ENCODE assay signal across 12 cellular contexts in the genomic region with DNA sequence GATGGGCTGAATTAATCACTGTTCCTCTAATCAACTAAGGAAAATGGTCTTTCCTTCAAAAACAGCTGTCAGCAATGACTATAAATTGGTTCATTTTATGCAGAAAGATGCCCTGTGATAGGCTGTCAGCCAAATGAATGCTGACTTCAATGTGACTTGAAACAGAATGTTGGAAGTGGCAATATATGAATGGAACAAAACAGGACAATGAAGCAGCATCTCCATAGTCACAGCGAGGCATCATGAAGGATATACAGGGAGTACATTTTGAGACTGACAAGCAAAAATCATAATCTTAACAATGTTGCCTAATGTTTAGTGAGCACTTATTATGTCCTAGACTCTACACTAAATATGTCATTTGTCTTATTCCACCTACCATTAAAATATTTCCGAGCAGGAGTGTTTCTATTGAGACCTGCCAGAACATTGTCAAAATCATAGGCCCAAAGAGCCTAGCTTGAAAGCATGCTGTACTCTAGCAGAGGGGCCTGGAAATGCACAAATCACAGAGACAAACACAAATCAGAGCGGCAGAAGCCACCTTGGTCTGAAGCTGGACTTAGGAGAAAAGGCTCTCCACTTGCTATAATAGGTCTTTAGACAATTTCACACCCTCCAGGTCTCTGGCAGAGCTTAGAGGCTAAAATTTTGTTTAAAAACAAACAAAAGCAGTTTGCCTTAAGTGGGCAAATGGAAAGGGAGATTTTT.
A peak's percentile ranks its signal among the peaks of the same experiment; 100 is the strongest.
DNase-seq lines count a peak whose midpoint lies in the region; ATAC-seq, FAIRE-seq and TF ChIP-seq lines count a peak whose summit lies in the region.
"Had no signal": no experiment of that assay in that cellular context is flagged by ENCODE, and none has a peak within 500 bp of the region (broad histone marks: within the 10 kb centered on the region; RNA-seq: fewer than 3 reads in every experiment).

No MANE protein-coding gene starts in this region.

- FAIRE-seq in bronchial epithelial cell (lab: Jason Lieb, UNC) = no peak
- FAIRE-seq: colon had no signal

- intact Hi-C loops in left lung (cut with DNase I) = no loop called here
- intact Hi-C loops in left colon (cut with DNase I, micrococcal nuclease) = no loop called here

- H3K4me3 ChIP-seq in HEK293 (ENCODE audit: low read depth, low read length) (no peak overlapping the region), bronchial epithelial cell (ENCODE audit: low read depth, low read length) (no peak overlapping the region), left lung (no peak overlapping the region)
- H3K4me3 ChIP-seq: neural progenitor cell had no signal

- ATAC-seq in left lung (peak; percentile 9), left colon (no peak)
- ATAC-seq: activated T-cell treated with anti-CD3 and anti-CD28 coated beads, Interleukin-2, amount 50 U/mL, for 72 hours had no signal

- POLR2A ChIA-PET in HEK293 (lab: Yijun Ruan, JAX) = interaction anchor here (0.6 to 1.8 kb wide), 4 partner anchors 29 to 223 kb away, joined by 3 to 9 read pairs (median 6); a partner anchor contains a TSS

- H3K27me3 ChIP-seq in bronchial epithelial cell (ENCODE audit: control insufficient read depth, insufficient read depth, low read length) (peaks cover 9% of the 10 kb centered on the region), left lung (no peaks in the 10 kb centered on the region)
- H3K27me3 ChIP-seq: neural progenitor cell had no signal

- H3K36me3 ChIP-seq in HEK293 (ENCODE audit: control insufficient read depth in 2 of 2, insufficient read depth in 1 of 2, low read length in 2 of 2) (no peaks in the 10 kb centered on the region), bronchial epithelial cell (ENCODE audit: control insufficient read depth, insufficient read depth, low read length) (no peaks in the 10 kb centered on the region), left lung (no peaks in the 10 kb centered on the region)
- H3K36me3 ChIP-seq: neural progenitor cell had no signal

- no peaks in the 10 kb centered on the region for H3K9me3 ChIP-seq in HEK293 (ENCODE audit: control insufficient read depth, insufficient read depth, low read depth, low read length)
- H3K9me3 ChIP-seq in left lung = no peaks in the 10 kb centered on the region

- TF ChIP-seq CTCF in HEK293 (tag by site-specific recombination; IDR thresholded peaks at IDR 0.05) (no peak), bronchial epithelial cell (IDR thresholded peaks at IDR 0.05; ENCODE audit: insufficient read depth, low read length, severe bottlenecking) (no peak), left lung (IDR thresholded peaks at IDR 0.05) (no peak)

- peak overlapping the region; percentile 44 for H3K27ac ChIP-seq in HEK293 (ENCODE audit: extremely low read depth, low read depth, low read length)
- H3K27ac ChIP-seq in left lung = peak overlapping the region; percentile 67 to 74
- peak overlapping the region; percentile 16 for H3K27ac ChIP-seq in substantia nigra (ENCODE audit: low read depth, low read length, poor library complexity, severe bottlenecking)
- H3K27ac ChIP-seq: neural progenitor cell had no signal

- peak; percentile 25 for DNase-seq in bronchial epithelial cell (ENCODE audit: low read depth)
- DNase-seq in left lung = no peak
- no peak for DNase-seq in substantia nigra (lab: John Stamatoyannopoulos, UW)
- DNase-seq in left colon = no peak
- no peak for DNase-seq in MV-4-11 (lab: John Stamatoyannopoulos, UW)
- DNase-seq in DMS153 treated with DMSO at 0.1 percent for 48 hours (lab: John Stamatoyannopoulos, UW; ENCODE audit: unreplicated experiment) = no peak
- DNase-seq in NCI-H2029 (lab: John Stamatoyannopoulos, UW) = no peak
- DNase-seq: activated T-cell treated with anti-CD3 and anti-CD28 coated beads, Interleukin-2, amount 50 U/mL, for 72 hours; MM.1S had no signal

- H3K4me1 ChIP-seq in HEK293 (ENCODE audit: control insufficient read depth, insufficient read depth, low read length) (peaks cover 31% of the 10 kb centered on the region), left lung (peaks cover 11 to 25% of the 10 kb centered on the region in 2 donors)

- CTCF ChIA-PET in HEK293 (lab: Yijun Ruan, JAX) = interaction anchor here (0.7 to 5.9 kb wide), 13 partner anchors 9 to 171 kb away, joined by 3 to 37 read pairs (median 4); a partner anchor contains a TSS

TF ChIP-seq in HEK293, 187 proteins besides CTCF, POLR2A, EP300 and RAD21:
- peak; percentile 96 for TF ChIP-seq ZNF664 (tag by site-specific recombination; IDR thresholded peaks at IDR 0.05)
- TF ChIP-seq, protein P1, sequence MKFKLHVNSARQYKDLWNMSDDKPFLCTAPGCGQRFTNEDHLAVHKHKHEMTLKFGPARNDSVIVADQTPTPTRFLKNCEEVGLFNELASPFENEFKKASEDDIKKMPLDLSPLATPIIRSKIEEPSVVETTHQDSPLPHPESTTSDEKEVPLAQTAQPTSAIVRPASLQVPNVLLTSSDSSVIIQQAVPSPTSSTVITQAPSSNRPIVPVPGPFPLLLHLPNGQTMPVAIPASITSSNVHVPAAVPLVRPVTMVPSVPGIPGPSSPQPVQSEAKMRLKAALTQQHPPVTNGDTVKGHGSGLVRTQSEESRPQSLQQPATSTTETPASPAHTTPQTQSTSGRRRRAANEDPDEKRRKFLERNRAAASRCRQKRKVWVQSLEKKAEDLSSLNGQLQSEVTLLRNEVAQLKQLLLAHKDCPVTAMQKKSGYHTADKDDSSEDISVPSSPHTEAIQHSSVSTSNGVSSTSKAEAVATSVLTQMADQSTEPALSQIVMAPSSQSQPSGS (tag by site-specific recombination; IDR thresholded peaks at IDR 0.05; ENCODE audit: low read depth) = no peak

Comparison
In these comparisons a context has a peak if more than half of its experiments do, and no peak if none do; other contexts are left out.
1. H3K27ac ChIP-seq: peak in every context shown above with its lines; median percentile 70 in left lung; 44 in HEK293; 16 in substantia nigra.